ENCODE assay signal across 8 cellular contexts in genomic region chr6:31702421-31702818, GRCh38. TPM values are rescaled to one million over a fixed set of nuclear protein-coding genes. Genes with fewer than 3 reads are reported as not detected.
A peak's percentile ranks its signal among the peaks of the same experiment; 100 is the strongest.
DNase-seq lines count a peak whose midpoint lies in the region; ATAC-seq, FAIRE-seq and TF ChIP-seq lines count a peak whose summit lies in the region.

No MANE protein-coding gene starts in this region.

- no peaks in the 10 kb centered on the region for H3K9me3 ChIP-seq in heart right ventricle
- no peaks in the 10 kb centered on the region for H3K9me3 ChIP-seq in gastrocnemius medialis

- H3K4me1 Mint-ChIP-seq in activated T-helper 1 cell treated with anti-CD3 and anti-CD28 coated beads, Interleukin-12 subunit alpha, Interleukin-12 subunit beta, Interleukin-2, Interleukin-4 antibody, amounts not matched to agents 30 ng/mL and 10 ng/mL and 1 ng/mL, durations not matched to agents 14 hours and 24 hours and 36 hours (ENCODE audit: low read depth) = peaks cover 31% of the 10 kb centered on the region

- H3K27ac Mint-ChIP-seq in activated T-helper 1 cell treated with anti-CD3 and anti-CD28 coated beads, Interleukin-12 subunit alpha, Interleukin-12 subunit beta, Interleukin-2, Interleukin-4 antibody, amounts not matched to agents 30 ng/mL and 10 ng/mL and 1 ng/mL, durations not matched to agents 14 hours and 24 hours and 36 hours = peak overlapping the region; percentile 97

- peak overlapping the region; percentile 56 to 89 (median 78) for H3K4me3 ChIP-seq in heart right ventricle
- H3K4me3 ChIP-seq in gastrocnemius medialis = peak overlapping the region; percentile 65 to 85 (median 83)

- H3K9me3 Mint-ChIP-seq in activated T-helper 1 cell treated with anti-CD3 and anti-CD28 coated beads, Interleukin-12 subunit alpha, Interleukin-12 subunit beta, Interleukin-2, Interleukin-4 antibody, amounts not matched to agents 30 ng/mL and 10 ng/mL and 1 ng/mL, durations not matched to agents 14 hours and 24 hours and 36 hours = no peaks in the 10 kb centered on the region

- DNase-seq in activated T-cell treated with anti-CD3 and anti-CD28 coated beads for 4 hours = peak; percentile 7
- DNase-seq in activated T-cell treated with anti-CD3 and anti-CD28 coated beads, Interleukin-2, amount 50 U/mL, for 48 hours = no peak
- peak; percentile 11 for DNase-seq in activated T-helper 1 cell treated with anti-CD3 and anti-CD28 coated beads, Interleukin-12 subunit alpha, Interleukin-12 subunit beta, Interleukin-2, Interleukin-4 antibody, amounts not matched to agents 30 ng/mL and 10 ng/mL and 1 ng/mL, durations not matched to agents 14 hours and 24 hours and 36 hours (ENCODE audit: low spot score)
- DNase-seq in heart right ventricle = no peak
- no peak for DNase-seq in gastrocnemius medialis
- DNase-seq in D721Med (ENCODE audit: insufficient read length, low spot score) = no peak
- DNase-seq in NCI-H2081 treated with DMSO at 0.1 percent for 48 hours (lab: John Stamatoyannopoulos, UW) = no peak

- intact Hi-C loops in activated T-helper 1 cell treated with anti-CD3 and anti-CD28 coated beads, Interleukin-12 subunit alpha, Interleukin-12 subunit beta, Interleukin-2, Interleukin-4 antibody, amounts not matched to agents 30 ng/mL and 10 ng/mL and 1 ng/mL, durations not matched to agents 14 hours and 24 hours and 36 hours (cut with micrococcal nuclease) = loop anchor here (1.0 to 2.0 kb wide), 3 partner anchors 22 to 200 kb away; partner anchors contain the start of genes VWA7 and ZBTB12
- intact Hi-C loops in heart right ventricle (cut with DNase I) = no loop called here
- intact Hi-C loops in gastrocnemius medialis (cut with DNase I; ENCODE audit: low total_unique reads) = loop anchor here (2.0 to 5.0 kb wide), 3 partner anchors 36 to 195 kb away; partner anchors contain the start of genes BAG6 and EHMT2

- H3K4me3 Mint-ChIP-seq in activated T-helper 1 cell treated with anti-CD3 and anti-CD28 coated beads, Interleukin-12 subunit alpha, Interleukin-12 subunit beta, Interleukin-2, Interleukin-4 antibody, amounts not matched to agents 30 ng/mL and 10 ng/mL and 1 ng/mL, durations not matched to agents 14 hours and 24 hours and 36 hours = peak overlapping the region; percentile 98

- TF ChIP-seq POLR2A in gastrocnemius medialis (IDR thresholded peaks at IDR 0.05) = no peak

- H3K27me3 ChIP-seq in heart right ventricle (no peaks in the 10 kb centered on the region), gastrocnemius medialis (no peaks in the 10 kb centered on the region)

- TF ChIP-seq CTCF in heart right ventricle (IDR thresholded peaks at IDR 0.05) (no peak), gastrocnemius medialis (IDR thresholded peaks at IDR 0.05 in 4 of 5, conservative IDR thresholded peaks at IDR 0.05 in 1 of 5) (no peak), D721Med (IDR thresholded peaks at IDR 0.05; ENCODE audit: insufficient read depth, missing control alignments) (no peak)

- H3K36me3 Mint-ChIP-seq in activated T-helper 1 cell treated with anti-CD3 and anti-CD28 coated beads, Interleukin-12 subunit alpha, Interleukin-12 subunit beta, Interleukin-2, Interleukin-4 antibody, amounts not matched to agents 30 ng/mL and 10 ng/mL and 1 ng/mL, durations not matched to agents 14 hours and 24 hours and 36 hours (ENCODE audit: low read depth) = peaks cover 18% of the 10 kb centered on the region

- H3K36me3 ChIP-seq in heart right ventricle = peaks cover 0 to 39% (median 12%) of the 10 kb centered on the region in 9 donors
- peaks cover 0 to 12% of the 10 kb centered on the region in 2 donors for H3K36me3 ChIP-seq in gastrocnemius medialis

- FAIRE-seq in D721Med (lab: Jason Lieb, UNC) = no peak

- WGBS in heart right ventricle, 2 donors = 0 to 1% methylated on average over 8 of the region's 8 CpGs

- in situ Hi-C loops in gastrocnemius medialis (cut with MboI; ENCODE audit: low sequenced_read_pairs in 4 of 4) = no loop called here

- no peaks in the 10 kb centered on the region for H3K27me3 Mint-ChIP-seq in activated T-helper 1 cell treated with anti-CD3 and anti-CD28 coated beads, Interleukin-12 subunit alpha, Interleukin-12 subunit beta, Interleukin-2, Interleukin-4 antibody, amounts not matched to agents 30 ng/mL and 10 ng/mL and 1 ng/mL, durations not matched to agents 14 hours and 24 hours and 36 hours (ENCODE audit: insufficient read depth)

- ATAC-seq in heart right ventricle (peak; percentile 1 to 38 (median 19)), gastrocnemius medialis (no peak), HG03378 (IDR thresholded peaks at IDR 0.05; ENCODE audit: unreplicated experiment) (no peak)

- H3K4me1 ChIP-seq in heart right ventricle (peaks cover 11 to 38% (median 22%) of the 10 kb centered on the region in 9 donors), gastrocnemius medialis (peaks cover 22 to 37% of the 10 kb centered on the region in 2 donors)

- H3K27ac ChIP-seq in heart right ventricle = peak overlapping the region; percentile 91 to 99 (median 96)
- peak overlapping the region; percentile 91 to 98 (median 96) for H3K27ac ChIP-seq in gastrocnemius medialis

RNA-seq across cellular contexts. Expression of gene ABHD16A, which starts 0.7 kb away (rescaled TPM):
- total RNA-seq in activated T-helper 1 cell treated with anti-CD3 and anti-CD28 coated beads, Interleukin-12 subunit alpha, Interleukin-12 subunit beta, Interleukin-2, Interleukin-4 antibody, amounts not matched to agents 30 ng/mL and 10 ng/mL and 1 ng/mL, durations not matched to agents 14 hours and 24 hours and 36 hours = 45.7 and 46.5 TPM in 2 replicates
- total RNA-seq in heart right ventricle (10 to 100 TPM; 24.3 to 40.3 (median 28.7) TPM), gastrocnemius medialis (10 to 100 TPM; 39.2 to 82.9 (median 57.5) TPM)
- 10 to 100 TPM; 28.0 to 45.2 TPM for polyA plus RNA-seq in heart right ventricle

RNA-seq across cellular contexts. Expression of gene LY6G6F, which starts 4.2 kb away (rescaled TPM):
- not detected in 2 replicates for total RNA-seq in activated T-helper 1 cell treated with anti-CD3 and anti-CD28 coated beads, Interleukin-12 subunit alpha, Interleukin-12 subunit beta, Interleukin-2, Interleukin-4 antibody, amounts not matched to agents 30 ng/mL and 10 ng/mL and 1 ng/mL, durations not matched to agents 14 hours and 24 hours and 36 hours
- total RNA-seq in heart right ventricle = not detected
- polyA plus RNA-seq in heart right ventricle = not detected
- total RNA-seq in gastrocnemius medialis = not detected

RNA-seq across cellular contexts. Expression of gene LY6G6D, which starts 12.7 kb away (rescaled TPM):
- not detected in 2 replicates for total RNA-seq in activated T-helper 1 cell treated with anti-CD3 and anti-CD28 coated beads, Interleukin-12 subunit alpha, Interleukin-12 subunit beta, Interleukin-2, Interleukin-4 antibody, amounts not matched to agents 30 ng/mL and 10 ng/mL and 1 ng/mL, durations not matched to agents 14 hours and 24 hours and 36 hours
- total RNA-seq in heart right ventricle (not detected), gastrocnemius medialis (not detected)
- polyA plus RNA-seq in heart right ventricle = not detected

RNA-seq across cellular contexts. Expression of gene LY6G6C, which starts 19.1 kb away (rescaled TPM):
- not detected in 2 replicates for total RNA-seq in activated T-helper 1 cell treated with anti-CD3 and anti-CD28 coated beads, Interleukin-12 subunit alpha, Interleukin-12 subunit beta, Interleukin-2, Interleukin-4 antibody, amounts not matched to agents 30 ng/mL and 10 ng/mL and 1 ng/mL, durations not matched to agents 14 hours and 24 hours and 36 hours
- total RNA-seq in heart right ventricle (not detected), gastrocnemius medialis (not detected)
- polyA plus RNA-seq in heart right ventricle = not detected

RNA-seq across cellular contexts. Expression of gene MPIG6B, which starts 20.8 kb away (rescaled TPM):
- total RNA-seq in activated T-helper 1 cell treated with anti-CD3 and anti-CD28 coated beads, Interleukin-12 subunit alpha, Interleukin-12 subunit beta, Interleukin-2, Interleukin-4 antibody, amounts not matched to agents 30 ng/mL and 10 ng/mL and 1 ng/mL, durations not matched to agents 14 hours and 24 hours and 36 hours = not detected in 2 replicates
- under 1 TPM in 7 of 10 donors, not detected in 3; 0.11 to 0.97 (median 0.27) TPM for total RNA-seq in heart right ventricle
- polyA plus RNA-seq in heart right ventricle = under 1 TPM; 0.13 to 0.37 TPM
- not detected for total RNA-seq in gastrocnemius medialis

Comparison
In these comparisons a context has a peak if more than half of its experiments do, and no peak if none do; other contexts are left out.
1. DNase-seq: peak in activated T-cell treated with anti-CD3 and anti-CD28 coated beads for 4 hours (single experiment) and activated T-helper 1 cell treated with anti-CD3 and anti-CD28 coated beads, Interleukin-12 subunit alpha, Interleukin-12 subunit beta, Interleukin-2, Interleukin-4 antibody, amounts not matched to agents 30 ng/mL and 10 ng/mL and 1 ng/mL, durations not matched to agents 14 hours and 24 hours and 36 hours (single experiment); none in activated T-cell treated with anti-CD3 and anti-CD28 coated beads, Interleukin-2, amount 50 U/mL, for 48 hours (0 of 2), heart right ventricle (0 of 2), gastrocnemius medialis (0 of 2), D721Med (single experiment) and NCI-H2081 treated with DMSO at 0.1 percent for 48 hours (single experiment).
2. ATAC-seq: peak in heart right ventricle (8 of 8); none in gastrocnemius medialis (0 of 2) and HG03378 (single experiment).
3. intact Hi-C loops: an anchor here in activated T-helper 1 cell treated with anti-CD3 and anti-CD28 coated beads, Interleukin-12 subunit alpha, Interleukin-12 subunit beta, Interleukin-2, Interleukin-4 antibody, amounts not matched to agents 30 ng/mL and 10 ng/mL and 1 ng/mL, durations not matched to agents 14 hours and 24 hours and 36 hours (1.0 to 2.0 kb wide) and gastrocnemius medialis (2.0 to 5.0 kb wide); none called in heart right ventricle.